Comparison of ENCODE assay signal across 2 cellular contexts in genomic region chr4:4853921-4854648, GRCh38.
TF ChIP-seq lines count a peak whose summit lies in the region.

No MANE protein-coding gene starts in this region.

TF ChIP-seq in GM23338, 12 proteins besides CTCF, POLR2A, EP300 and RAD21:
- no peak for TF ChIP-seq ZNF462 (CRISPR knock-in tag; IDR thresholded peaks at IDR 0.05)
- no peak for TF ChIP-seq ZNF331 (CRISPR knock-in tag; IDR thresholded peaks at IDR 0.05; ENCODE audit: low read depth)
- TF ChIP-seq NANOG (IDR thresholded peaks at IDR 0.05; ENCODE audit: borderline replicate concordance): no peak
- peak; percentile 89 for TF ChIP-seq EZH2 (IDR thresholded peaks at IDR 0.05; ENCODE audit: low read depth, unreplicated experiment)

TF ChIP-seq in H1, 55 proteins besides CTCF, POLR2A, EP300 and RAD21:
- no peak for TF ChIP-seq HDAC6 (IDR thresholded peaks at IDR 0.05; ENCODE audit: low read depth, low read length)
- no peak for TF ChIP-seq SIRT6 (IDR thresholded peaks at IDR 0.05; ENCODE audit: low read length)
- peak; percentile 84; the same call in 1 of the 2 replicates for TF ChIP-seq KDM1A (IDR thresholded peaks at IDR 0.05; ENCODE audit: borderline replicate concordance, low read length)
- no peak for TF ChIP-seq BRCA1 (IDR thresholded peaks at IDR 0.05; ENCODE audit: low read depth, low read length)
- no peak for TF ChIP-seq JUND (IDR thresholded peaks at IDR 0.05; ENCODE audit: low read length)
